18 cellular contexts compared by ENCODE assay signal in the genomic region with DNA sequence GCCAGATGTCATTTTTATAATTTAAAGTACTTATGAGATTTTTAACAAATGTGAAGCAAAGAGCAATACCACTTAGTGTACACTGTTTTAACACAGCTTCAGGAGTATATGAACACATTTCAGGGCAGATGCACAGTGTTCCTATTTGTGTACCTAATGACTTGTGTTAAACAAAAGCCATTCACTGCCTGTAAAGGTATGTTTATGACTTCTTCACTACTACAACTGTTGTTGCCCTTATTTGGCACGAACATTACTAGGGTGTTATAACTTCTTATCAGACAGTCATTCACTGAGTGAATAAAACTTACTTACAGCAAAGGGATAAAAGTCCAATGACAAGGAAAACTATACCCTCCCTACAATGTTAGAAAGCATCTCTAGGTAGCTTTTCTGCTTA.
A peak's percentile ranks its signal among the peaks of the same experiment; 100 is the strongest.
DNase-seq lines count a peak whose midpoint lies in the region; ATAC-seq and TF ChIP-seq lines count a peak whose summit lies in the region.
"Had no signal": no experiment of that assay in that cellular context is flagged by ENCODE, and none has a peak within 500 bp of the region (broad histone marks: within the 10 kb centered on the region; RNA-seq: fewer than 3 reads in every experiment).

No MANE protein-coding gene starts in this region.

- 43% methylated on average over 1 of the region's 1 CpG for WGBS in hepatocyte (ENCODE audit: low lambda C conversion rate, missing lambda C conversion rate)
- 40% methylated on average over 1 of the region's 1 CpG for WGBS in prostate gland
- WGBS in esophagus muscularis mucosa, result 52% methylated on average over 1 of the region's 1 CpG

- no peak for ATAC-seq in GM18517 (IDR thresholded peaks at IDR 0.05; ENCODE audit: unreplicated experiment)

- no peaks in the 10 kb centered on the region for H3K79me2 ChIP-seq in hepatocyte

- no peak overlapping the region for H3K4me2 ChIP-seq in hepatocyte

- H3K4me1 ChIP-seq in hepatocyte (ENCODE audit: insufficient read depth) (no peaks in the 10 kb centered on the region), prostate gland (replicated peaks) (no peaks in the 10 kb centered on the region), esophagus muscularis mucosa (peaks cover 8 to 24% (median 13%) of the 10 kb centered on the region in 4 donors), breast epithelium (no peaks in the 10 kb centered on the region)
- H3K4me1 ChIP-seq: BE2C had no signal

- H3K27me3 ChIP-seq in hepatocyte (no peaks in the 10 kb centered on the region), prostate gland (replicated peaks; ENCODE audit: insufficient read depth) (no peaks in the 10 kb centered on the region), esophagus muscularis mucosa (no peaks in the 10 kb centered on the region), breast epithelium (no peaks in the 10 kb centered on the region)
- H3K27me3 ChIP-seq: BE2C had no signal

- TF ChIP-seq POLR2A in prostate gland (IDR thresholded peaks at IDR 0.05) (no peak), esophagus muscularis mucosa (IDR thresholded peaks at IDR 0.05; ENCODE audit: low read depth) (no peak), breast epithelium (IDR thresholded peaks at IDR 0.05) (no peak)

- H4K20me1 ChIP-seq in hepatocyte (ENCODE audit: insufficient read depth, poor library complexity, severe bottlenecking), result no peaks in the 10 kb centered on the region

- DNase-seq in LNCaP clone FGC (ENCODE audit: low read depth), result peak; percentile 97
- peak; percentile 12 for DNase-seq in hepatocyte (ENCODE audit: low spot score)
- DNase-seq in prostate gland (ENCODE audit: low spot score), result peak; percentile 29
- no peak for DNase-seq in esophagus muscularis mucosa (ENCODE audit: extremely low spot score)
- no peak for DNase-seq in breast epithelium (ENCODE audit: low spot score in 2 of 2)
- DNase-seq: ACHN; BE2C; C1 segment of cervical spinal cord; CD4-positive, CD25-positive, alpha-beta regulatory T cell; CD8-positive, alpha-beta memory T cell; COR-L47; DMS 273 treated with DMSO at 0.1 percent for 48 hours; DMS53; DND-41; EL; GM23248 had no signal

- no peak for TF ChIP-seq EP300 in esophagus muscularis mucosa (IDR thresholded peaks at IDR 0.05)

- H3K36me3 ChIP-seq in hepatocyte (replicated peaks; ENCODE audit: insufficient read depth, low read depth) (no peaks in the 10 kb centered on the region), prostate gland (no peaks in the 10 kb centered on the region), esophagus muscularis mucosa (no peaks in the 10 kb centered on the region), breast epithelium (no peaks in the 10 kb centered on the region)
- H3K36me3 ChIP-seq: BE2C, HAP-1 had no signal

- no peak overlapping the region for H2AFZ ChIP-seq in hepatocyte
- H2AFZ ChIP-seq: GM23248 had no signal

- H3K4me3 ChIP-seq in LNCaP clone FGC (ENCODE audit: low read depth, low read length) (no peak overlapping the region), hepatocyte (no peak overlapping the region), prostate gland (no peak overlapping the region), esophagus muscularis mucosa (no peak overlapping the region), breast epithelium (no peak overlapping the region)
- H3K4me3 ChIP-seq: GM23248, HAP-1 had no signal

- H3K27ac ChIP-seq in hepatocyte (no peak overlapping the region), prostate gland (no peak overlapping the region), esophagus muscularis mucosa (replicated peaks in 1 of 4) (no peak overlapping the region), breast epithelium (no peak overlapping the region)
- H3K27ac ChIP-seq: GM23248 had no signal

- H3K9me2 ChIP-seq in hepatocyte (replicated peaks; ENCODE audit: insufficient read depth), result no peaks in the 10 kb centered on the region

- TF ChIP-seq CTCF in LNCaP clone FGC (IDR thresholded peaks at IDR 0.05; ENCODE audit: control insufficient read depth, extremely low read depth, insufficient read depth), result no peak
- TF ChIP-seq CTCF in hepatocyte (IDR thresholded peaks at IDR 0.05; ENCODE audit: poor library complexity), result no peak
- TF ChIP-seq CTCF in prostate gland (IDR thresholded peaks at IDR 0.05), result no peak
- TF ChIP-seq CTCF in esophagus muscularis mucosa (IDR thresholded peaks at IDR 0.05), result no peak
- no peak for TF ChIP-seq CTCF in breast epithelium (IDR thresholded peaks at IDR 0.05)

- no peaks in the 10 kb centered on the region for H3K9me3 ChIP-seq in hepatocyte (ENCODE audit: low read depth)
- H3K9me3 ChIP-seq in prostate gland, result no peaks in the 10 kb centered on the region
- H3K9me3 ChIP-seq in esophagus muscularis mucosa, result no peaks in the 10 kb centered on the region
- H3K9me3 ChIP-seq in breast epithelium, result no peaks in the 10 kb centered on the region
- H3K9me3 ChIP-seq: BE2C, HAP-1 had no signal

- intact Hi-C loops in prostate gland (cut with DNase I), result no loop called here
- intact Hi-C loops in esophagus muscularis mucosa (cut with DNase I), result no loop called here
- intact Hi-C loops in breast epithelium (cut with DNase I; ENCODE audit: low total_unique reads), result no loop called here

Comparison
In these comparisons a context has a peak if more than half of its experiments do, and no peak if none do; other contexts are left out.
1. DNase-seq: peak in LNCaP clone FGC (single experiment), hepatocyte (single experiment) and prostate gland (single experiment); none in esophagus muscularis mucosa (single experiment) and breast epithelium (0 of 2).